Comparison of ENCODE assay signal across 8 cellular contexts in the genomic region with DNA sequence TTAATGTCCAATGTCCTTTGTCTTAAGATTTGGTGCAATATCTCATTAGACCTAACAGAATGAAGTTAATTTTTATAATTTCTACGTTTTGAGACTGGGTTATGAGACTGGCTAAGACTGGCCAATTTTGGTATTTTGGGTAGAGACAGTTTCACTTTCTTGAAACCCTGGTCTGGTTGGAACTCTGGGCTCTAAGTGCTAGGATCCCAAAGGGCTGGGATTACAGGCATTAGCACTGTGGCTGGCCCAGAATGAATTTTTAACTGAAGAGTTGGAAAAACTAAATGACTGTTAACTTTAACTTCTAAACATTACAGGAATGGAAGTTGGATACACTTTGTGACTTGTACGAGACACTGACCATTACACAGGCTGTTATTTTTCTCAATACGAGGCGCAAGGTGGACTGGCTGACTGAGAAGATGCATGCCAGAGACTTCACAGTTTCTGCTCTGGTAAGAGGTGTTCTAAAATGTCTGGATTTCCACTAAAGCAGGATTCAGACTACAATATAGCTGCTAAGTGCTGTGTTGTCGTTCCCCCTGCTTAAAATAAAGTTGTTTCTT. TPM values are rescaled to one million over a fixed set of nuclear protein-coding genes. Genes with fewer than 3 reads are reported as not detected.
DNase-seq lines count a peak whose midpoint lies in the region; TF ChIP-seq lines count a peak whose summit lies in the region.

No MANE protein-coding gene starts in this region.

- peaks cover 15% of the 10 kb centered on the region for H3K27me3 Mint-ChIP-seq in neural crest cell (ENCODE audit: low read depth)

- no peak for TF ChIP-seq CTCF in dorsolateral prefrontal cortex (IDR thresholded peaks at IDR 0.05 in 54 of 56, conservative IDR thresholded peaks at IDR 0.05 in 2 of 56; ENCODE audit: low read depth in 1 of 56, partially characterized antibody in 56 of 56)
- no peak for TF ChIP-seq CTCF in neural crest cell (conservative IDR thresholded peaks at IDR 0.05)
- TF ChIP-seq CTCF in adrenal gland (IDR thresholded peaks at IDR 0.05) = no peak

- peak; percentile 14 for DNase-seq in EL
- DNase-seq in MG63 = no peak
- no peak for DNase-seq in dorsolateral prefrontal cortex
- no peak for DNase-seq in neural crest cell (ENCODE audit: low read depth, low spot score)
- no peak for DNase-seq in NCI-H2227 (lab: John Stamatoyannopoulos, UW; ENCODE audit: unreplicated experiment)
- no peak for DNase-seq in NCI-H82 (lab: John Stamatoyannopoulos, UW)
- no peak for DNase-seq in adrenal gland
- no peak for DNase-seq in COR-L47 (lab: John Stamatoyannopoulos, UW)

- H3K4me1 ChIP-seq in adrenal gland (replicated peaks in 1 of 2) = peaks cover 15 to 50% of the 10 kb centered on the region in 2 donors

- no peak overlapping the region for H3K27ac Mint-ChIP-seq in neural crest cell (ENCODE audit: unreplicated experiment)

- H3K27me3 ChIP-seq in MG63 (no peaks in the 10 kb centered on the region), dorsolateral prefrontal cortex (no peaks in the 10 kb centered on the region), adrenal gland (no peaks in the 10 kb centered on the region)

- 44 to 53% (median 51%) methylated on average over 5 of the region's 5 CpGs for WGBS in adrenal gland, 4 donors

- no peaks in the 10 kb centered on the region for H3K9me3 Mint-ChIP-seq in neural crest cell

- H3K36me3 Mint-ChIP-seq in neural crest cell (ENCODE audit: low read depth) = peaks cover 56% of the 10 kb centered on the region

- no peak for TF ChIP-seq POLR2A in adrenal gland (IDR thresholded peaks at IDR 0.05)

- H3K4me3 Mint-ChIP-seq in neural crest cell = peak overlapping the region; percentile 99

- H3K27ac ChIP-seq in dorsolateral prefrontal cortex = peak overlapping the region in 2 of 59 donors; percentile 7 to 12
- peak overlapping the region in 1 of 5 donors; percentile 11 for H3K27ac ChIP-seq in adrenal gland

- H3K9me3 ChIP-seq in MG63 = no peaks in the 10 kb centered on the region
- no peaks in the 10 kb centered on the region for H3K9me3 ChIP-seq in adrenal gland (replicated peaks in 1 of 3)

- H3K36me3 ChIP-seq in MG63 (peaks cover 79% of the 10 kb centered on the region), adrenal gland (replicated peaks in 1 of 2) (peaks cover 0 to 63% of the 10 kb centered on the region in 2 donors)

- H3K4me1 Mint-ChIP-seq in neural crest cell = peaks cover 63% of the 10 kb centered on the region

- intact Hi-C loops in dorsolateral prefrontal cortex (cut with DNase I) = loop anchor here (10.0 kb wide), 2 partner anchors 172 to 852 kb away; a partner anchor contains a TSS
- intact Hi-C loops in adrenal gland (cut with DNase I) = no loop called here

- peak overlapping the region; percentile 97 for H3K4me3 ChIP-seq in MG63
- H3K4me3 ChIP-seq in dorsolateral prefrontal cortex = peak overlapping the region in 56 of 59 donors; percentile 2 to 100 (median 95)
- H3K4me3 ChIP-seq in adrenal gland = peak overlapping the region in 1 of 4 donors; percentile 4

RNA-seq across cellular contexts. Expression of a gene that starts 3.5 kb away (rescaled TPM):
- 340 and 530 TPM in 2 replicates for total RNA-seq in MG63 (2014; rRNA removed; shearing (Covaris generic); ENCODE audit: low replicate concordance)
- 100 to 1,000 TPM; 281 to 995 (median 685) TPM for total RNA-seq in dorsolateral prefrontal cortex
- 364 and 369 TPM in 2 replicates for total RNA-seq in neural crest cell
- total RNA-seq in adrenal gland = 100 to 1,000 TPM; 221 to 774 (median 444) TPM
- 100 to 1,000 TPM; 506 to 547 (median 520) TPM for polyA plus RNA-seq in adrenal gland

RNA-seq across cellular contexts. Expression of a gene that starts 19.4 kb away (rescaled TPM):
- total RNA-seq in MG63 (2014; rRNA removed; shearing (Covaris generic); ENCODE audit: low replicate concordance) = 51.6 and 65.3 TPM in 2 replicates
- total RNA-seq in dorsolateral prefrontal cortex (10 to 100 TPM in 114 of 120 experiments, 1 to 10 TPM in 6; 8.3 to 25.2 (median 14.2) TPM), neural crest cell (105 and 107 TPM in 2 replicates), adrenal gland (10 to 100 TPM in 2 of 8 donors, 1 to 10 TPM in 6; 5.3 to 12.1 (median 8.6) TPM)
- polyA plus RNA-seq in adrenal gland = 10 to 100 TPM in 2 of 3 donors, 1 to 10 TPM in 1; 9.0 to 13.1 (median 12.1) TPM

RNA-seq across cellular contexts. Expression of a gene that starts 55.6 kb away (rescaled TPM):
- total RNA-seq in MG63 (2014; rRNA removed; shearing (Covaris generic); ENCODE audit: low replicate concordance) = not detected in 2 replicates
- total RNA-seq in dorsolateral prefrontal cortex (under 1 TPM in 4 of 120 experiments, not detected in 116; 0.07 to 0.14 (median 0.11) TPM), neural crest cell (not detected in 2 replicates), adrenal gland (10 to 100 TPM in 1 of 8 donors, 1 to 10 TPM in 5, under 1 TPM in 2; 0.18 to 10.4 (median 2.5) TPM)
- 10 to 100 TPM in 1 of 3 donors, under 1 TPM in 2; 0.71 to 18.0 (median 0.97) TPM for polyA plus RNA-seq in adrenal gland

Comparison
In these comparisons a context has a peak if more than half of its experiments do, and no peak if none do; other contexts are left out.
1. intact Hi-C loops: an anchor here in dorsolateral prefrontal cortex (10.0 kb wide); none called in adrenal gland.